8 cellular contexts compared by ENCODE assay signal in genomic region chr18:77935342-77935741, GRCh38.
"Had no signal": no experiment of that assay in that cellular context is flagged by ENCODE, and none has a peak within 500 bp of the region (broad histone marks: within the 10 kb centered on the region; RNA-seq: fewer than 3 reads in every experiment).

No MANE protein-coding gene starts in this region.

- ATAC-seq: GM12878 had no signal

- DNase-seq: GDM1, GF-D8 had no signal

- H3K4me3 ChIP-seq: GM12878 had no signal

- FAIRE-seq: G401.6, GM12878, GM12891, GM12892, GM18507, GM19239 had no signal
